ENCODE assay signal across 35 cellular contexts in genomic region chr1:29399465-29399864, GRCh38.
"Had no signal": no experiment of that assay in that cellular context is flagged by ENCODE, and none has a peak within 500 bp of the region (broad histone marks: within the 10 kb centered on the region; RNA-seq: fewer than 3 reads in every experiment).

No MANE protein-coding gene starts in this region.

- H3K36me3 ChIP-seq: MG63 had no signal

- H3K4me3 ChIP-seq: MG63 had no signal

- H3K27me3 ChIP-seq: MG63 had no signal

- DNase-seq: Karpas-422, Kasumi-1, MG63, MM.1S, MV-4-11, NCI-H1048, NCI-H1092, NCI-H1092 treated with DMSO at 0.1 percent for 48 hours, NCI-H1105, NCI-H1105 treated with DMSO at 0.1 percent for 48 hours, NCI-H1417, NCI-H1417 treated with DMSO at 0.1 percent for 48 hours, NCI-H1436, NCI-H1436 treated with DMSO at 0.1 percent for 48 hours, NCI-H146, NCI-H1694, NCI-H1694 treated with DMSO at 0.1 percent for 48 hours, NCI-H187, NCI-H187 treated with DMSO at 0.1 percent for 48 hours, NCI-H1930, NCI-H2029, NCI-H2029 treated with DMSO at 0.1 percent for 48 hours, NCI-H2081, NCI-H2081 treated with DMSO at 0.1 percent for 48 hours, NCI-H2107, NCI-H2171, NCI-H2171 treated with DMSO at 0.1 percent for 48 hours, NCI-H2227 treated with DMSO at 0.1 percent for 48 hours, NCI-H226, NCI-H345, NCI-H446, NCI-H446 treated with DMSO at 0.1 percent for 48 hours, NCI-H510A, NCI-H510A treated with DMSO at 0.1 percent for 48 hours, NCI-H524 had no signal
